In the genomic region with DNA sequence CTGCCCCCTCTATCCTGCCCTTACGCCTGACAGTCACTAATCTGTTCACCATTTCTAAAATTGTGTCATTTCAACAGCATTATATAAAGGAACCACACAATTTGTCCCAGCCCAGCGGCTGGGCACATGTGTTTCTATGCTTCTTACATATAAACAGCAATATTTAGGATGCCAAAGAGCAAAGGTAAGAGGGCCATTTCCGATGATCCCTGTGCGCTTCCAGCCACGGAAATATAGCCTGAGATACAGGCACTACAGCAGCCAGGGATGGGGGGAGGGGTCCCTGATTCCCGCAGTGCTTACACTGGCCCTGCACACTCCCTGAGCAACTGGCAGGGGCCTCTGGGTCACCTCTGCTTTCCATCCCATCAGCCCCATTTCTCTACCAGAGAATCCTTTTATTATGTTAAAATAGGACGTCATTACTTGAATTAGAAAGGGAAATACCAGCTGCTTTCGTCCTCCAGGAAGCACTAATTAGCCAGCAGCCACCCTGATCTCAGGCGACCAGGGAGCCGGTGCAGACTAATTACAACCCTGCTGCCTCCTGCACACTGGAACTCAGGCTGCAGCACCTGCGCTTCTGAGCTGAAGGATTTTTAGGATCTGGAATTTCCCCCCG, we compare ENCODE assay signal across 1 cellular context.
A peak's percentile ranks its signal among the peaks of the same experiment; 100 is the strongest.
TF ChIP-seq lines count a peak whose summit lies in the region.

No MANE protein-coding gene starts in this region.

TF ChIP-seq in GM23338, 12 proteins besides CTCF, POLR2A, EP300 and RAD21 (continued from another document):
- TF ChIP-seq, protein P1, sequence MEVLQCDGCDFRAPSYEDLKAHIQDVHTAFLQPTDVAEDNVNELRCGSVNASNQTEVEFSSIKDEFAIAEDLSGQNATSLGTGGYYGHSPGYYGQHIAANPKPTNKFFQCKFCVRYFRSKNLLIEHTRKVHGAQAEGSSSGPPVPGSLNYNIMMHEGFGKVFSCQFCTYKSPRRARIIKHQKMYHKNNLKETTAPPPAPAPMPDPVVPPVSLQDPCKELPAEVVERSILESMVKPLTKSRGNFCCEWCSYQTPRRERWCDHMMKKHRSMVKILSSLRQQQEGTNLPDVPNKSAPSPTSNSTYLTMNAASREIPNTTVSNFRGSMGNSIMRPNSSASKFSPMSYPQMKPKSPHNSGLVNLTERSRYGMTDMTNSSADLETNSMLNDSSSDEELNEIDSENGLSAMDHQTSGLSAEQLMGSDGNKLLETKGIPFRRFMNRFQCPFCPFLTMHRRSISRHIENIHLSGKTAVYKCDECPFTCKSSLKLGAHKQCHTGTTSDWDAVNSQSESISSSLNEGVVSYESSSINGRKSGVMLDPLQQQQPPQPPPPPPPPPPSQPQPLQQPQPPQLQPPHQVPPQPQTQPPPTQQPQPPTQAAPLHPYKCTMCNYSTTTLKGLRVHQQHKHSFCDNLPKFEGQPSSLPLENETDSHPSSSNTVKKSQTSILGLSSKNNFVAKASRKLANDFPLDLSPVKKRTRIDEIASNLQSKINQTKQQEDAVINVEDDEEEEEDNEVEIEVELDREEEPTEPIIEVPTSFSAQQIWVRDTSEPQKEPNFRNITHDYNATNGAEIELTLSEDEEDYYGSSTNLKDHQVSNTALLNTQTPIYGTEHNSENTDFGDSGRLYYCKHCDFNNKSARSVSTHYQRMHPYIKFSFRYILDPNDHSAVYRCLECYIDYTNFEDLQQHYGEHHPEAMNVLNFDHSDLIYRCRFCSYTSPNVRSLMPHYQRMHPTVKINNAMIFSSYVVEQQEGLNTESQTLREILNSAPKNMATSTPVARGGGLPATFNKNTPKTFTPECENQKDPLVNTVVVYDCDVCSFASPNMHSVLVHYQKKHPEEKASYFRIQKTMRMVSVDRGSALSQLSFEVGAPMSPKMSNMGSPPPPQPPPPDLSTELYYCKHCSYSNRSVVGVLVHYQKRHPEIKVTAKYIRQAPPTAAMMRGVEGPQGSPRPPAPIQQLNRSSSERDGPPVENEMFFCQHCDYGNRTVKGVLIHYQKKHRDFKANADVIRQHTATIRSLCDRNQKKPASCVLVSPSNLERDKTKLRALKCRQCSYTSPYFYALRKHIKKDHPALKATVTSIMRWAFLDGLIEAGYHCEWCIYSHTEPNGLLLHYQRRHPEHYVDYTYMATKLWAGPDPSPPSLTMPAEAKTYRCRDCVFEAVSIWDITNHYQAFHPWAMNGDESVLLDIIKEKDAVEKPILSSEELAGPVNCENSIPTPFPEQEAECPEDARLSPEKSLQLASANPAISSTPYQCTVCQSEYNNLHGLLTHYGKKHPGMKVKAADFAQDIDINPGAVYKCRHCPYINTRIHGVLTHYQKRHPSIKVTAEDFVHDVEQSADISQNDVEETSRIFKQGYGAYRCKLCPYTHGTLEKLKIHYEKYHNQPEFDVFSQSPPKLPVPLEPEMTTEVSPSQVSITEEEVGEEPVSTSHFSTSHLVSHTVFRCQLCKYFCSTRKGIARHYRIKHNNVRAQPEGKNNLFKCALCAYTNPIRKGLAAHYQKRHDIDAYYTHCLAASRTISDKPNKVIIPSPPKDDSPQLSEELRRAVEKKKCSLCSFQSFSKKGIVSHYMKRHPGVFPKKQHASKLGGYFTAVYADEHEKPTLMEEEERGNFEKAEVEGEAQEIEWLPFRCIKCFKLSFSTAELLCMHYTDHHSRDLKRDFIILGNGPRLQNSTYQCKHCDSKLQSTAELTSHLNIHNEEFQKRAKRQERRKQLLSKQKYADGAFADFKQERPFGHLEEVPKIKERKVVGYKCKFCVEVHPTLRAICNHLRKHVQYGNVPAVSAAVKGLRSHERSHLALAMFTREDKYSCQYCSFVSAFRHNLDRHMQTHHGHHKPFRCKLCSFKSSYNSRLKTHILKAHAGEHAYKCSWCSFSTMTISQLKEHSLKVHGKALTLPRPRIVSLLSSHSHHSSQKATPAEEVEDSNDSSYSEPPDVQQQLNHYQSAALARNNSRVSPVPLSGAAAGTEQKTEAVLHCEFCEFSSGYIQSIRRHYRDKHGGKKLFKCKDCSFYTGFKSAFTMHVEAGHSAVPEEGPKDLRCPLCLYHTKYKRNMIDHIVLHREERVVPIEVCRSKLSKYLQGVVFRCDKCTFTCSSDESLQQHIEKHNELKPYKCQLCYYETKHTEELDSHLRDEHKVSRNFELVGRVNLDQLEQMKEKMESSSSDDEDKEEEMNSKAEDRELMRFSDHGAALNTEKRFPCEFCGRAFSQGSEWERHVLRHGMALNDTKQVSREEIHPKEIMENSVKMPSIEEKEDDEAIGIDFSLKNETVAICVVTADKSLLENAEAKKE (CRISPR knock-in tag; IDR thresholded peaks at IDR 0.05): peak; percentile 51; the same call in 1 of the 2 replicates
- TF ChIP-seq, protein P2, sequence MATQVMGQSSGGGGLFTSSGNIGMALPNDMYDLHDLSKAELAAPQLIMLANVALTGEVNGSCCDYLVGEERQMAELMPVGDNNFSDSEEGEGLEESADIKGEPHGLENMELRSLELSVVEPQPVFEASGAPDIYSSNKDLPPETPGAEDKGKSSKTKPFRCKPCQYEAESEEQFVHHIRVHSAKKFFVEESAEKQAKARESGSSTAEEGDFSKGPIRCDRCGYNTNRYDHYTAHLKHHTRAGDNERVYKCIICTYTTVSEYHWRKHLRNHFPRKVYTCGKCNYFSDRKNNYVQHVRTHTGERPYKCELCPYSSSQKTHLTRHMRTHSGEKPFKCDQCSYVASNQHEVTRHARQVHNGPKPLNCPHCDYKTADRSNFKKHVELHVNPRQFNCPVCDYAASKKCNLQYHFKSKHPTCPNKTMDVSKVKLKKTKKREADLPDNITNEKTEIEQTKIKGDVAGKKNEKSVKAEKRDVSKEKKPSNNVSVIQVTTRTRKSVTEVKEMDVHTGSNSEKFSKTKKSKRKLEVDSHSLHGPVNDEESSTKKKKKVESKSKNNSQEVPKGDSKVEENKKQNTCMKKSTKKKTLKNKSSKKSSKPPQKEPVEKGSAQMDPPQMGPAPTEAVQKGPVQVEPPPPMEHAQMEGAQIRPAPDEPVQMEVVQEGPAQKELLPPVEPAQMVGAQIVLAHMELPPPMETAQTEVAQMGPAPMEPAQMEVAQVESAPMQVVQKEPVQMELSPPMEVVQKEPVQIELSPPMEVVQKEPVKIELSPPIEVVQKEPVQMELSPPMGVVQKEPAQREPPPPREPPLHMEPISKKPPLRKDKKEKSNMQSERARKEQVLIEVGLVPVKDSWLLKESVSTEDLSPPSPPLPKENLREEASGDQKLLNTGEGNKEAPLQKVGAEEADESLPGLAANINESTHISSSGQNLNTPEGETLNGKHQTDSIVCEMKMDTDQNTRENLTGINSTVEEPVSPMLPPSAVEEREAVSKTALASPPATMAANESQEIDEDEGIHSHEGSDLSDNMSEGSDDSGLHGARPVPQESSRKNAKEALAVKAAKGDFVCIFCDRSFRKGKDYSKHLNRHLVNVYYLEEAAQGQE (IDR thresholded peaks at IDR 0.05; ENCODE audit: unreplicated experiment): no peak
- TF ChIP-seq STAT1 (IDR thresholded peaks at IDR 0.05; ENCODE audit: unreplicated experiment): no peak
- TF ChIP-seq EZH2phosphoT487 (IDR thresholded peaks at IDR 0.05; ENCODE audit: unreplicated experiment): no peak
- TF ChIP-seq NANOG (IDR thresholded peaks at IDR 0.05; ENCODE audit: borderline replicate concordance): peak; percentile 54; the same call in 1 of the 2 replicates
- TF ChIP-seq ZNF331 (CRISPR knock-in tag; IDR thresholded peaks at IDR 0.05; ENCODE audit: low read depth): no peak
